Comparison of ENCODE assay signal across 8 cellular contexts in the genomic region with DNA sequence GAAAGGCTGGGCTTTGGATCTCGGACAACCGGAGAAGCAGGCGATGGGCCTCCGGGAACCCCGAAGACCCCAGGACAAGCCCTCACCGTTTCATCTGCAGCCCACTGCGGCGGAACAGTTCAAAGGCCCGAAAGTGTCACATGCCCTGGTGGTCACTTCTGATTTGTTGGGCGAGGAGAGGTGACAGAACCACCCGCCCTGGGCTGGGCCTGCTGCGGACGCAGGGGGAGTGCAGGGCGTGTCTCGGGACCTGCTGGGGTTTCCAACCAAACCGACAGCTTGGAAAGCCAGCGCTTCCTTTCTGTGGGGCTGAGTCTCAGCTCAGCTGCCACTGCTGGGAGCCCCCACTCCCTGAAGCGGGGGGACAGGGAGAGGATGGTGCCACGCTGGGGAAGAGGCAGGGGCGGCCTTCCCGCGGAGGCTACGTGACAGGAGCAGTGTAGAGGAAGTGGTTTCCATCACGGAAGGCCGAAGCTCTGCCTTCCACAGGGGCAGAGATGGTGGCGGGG. TPM values are rescaled to one million over a fixed set of nuclear protein-coding genes. Genes with fewer than 3 reads are reported as not detected.
DNase-seq lines count a peak whose midpoint lies in the region; ATAC-seq and TF ChIP-seq lines count a peak whose summit lies in the region.

No MANE protein-coding gene starts in this region.

- DNase-seq in UCSD-AML1 (lab: John Stamatoyannopoulos, UW; ENCODE audit: unreplicated experiment) = peak; percentile 91
- peak; percentile 60 for DNase-seq in Right ventricle myocardium superior
- no peak for DNase-seq in cerebellum (ENCODE audit: low spot score)
- no peak for DNase-seq in chondrocyte (ENCODE audit: low spot score)
- DNase-seq in HEK293T (ENCODE audit: extremely low spot score) = no peak

- intact Hi-C loops in Right ventricle myocardium superior (cut with DNase I) = no loop called here

- peaks cover 6% of the 10 kb centered on the region for H3K36me3 Mint-ChIP-seq in stimulated activated naive CD8-positive, alpha-beta T cell treated with anti-CD3 and anti-CD28 coated beads, Interleukin-15, Interleukin-2, amounts not matched to agents 100 ng/mL and 50 ng/mL, for 24 hours (ENCODE audit: low read depth)
- peaks cover 8% of the 10 kb centered on the region for H3K36me3 Mint-ChIP-seq in chondrocyte (ENCODE audit: low read depth)

- H3K4me3 Mint-ChIP-seq in stimulated activated naive CD8-positive, alpha-beta T cell treated with anti-CD3 and anti-CD28 coated beads, Interleukin-15, Interleukin-2, amounts not matched to agents 100 ng/mL and 50 ng/mL, for 24 hours = peak overlapping the region; percentile 69
- no peak overlapping the region for H3K4me3 Mint-ChIP-seq in chondrocyte (ENCODE audit: unreplicated experiment)

- CTCF ChIA-PET in HEK293T (lab: Yijun Ruan, JAX) = no interaction called here

- H3K9me3 Mint-ChIP-seq in stimulated activated naive CD8-positive, alpha-beta T cell treated with anti-CD3 and anti-CD28 coated beads, Interleukin-15, Interleukin-2, amounts not matched to agents 100 ng/mL and 50 ng/mL, for 24 hours = no peaks in the 10 kb centered on the region
- no peaks in the 10 kb centered on the region for H3K9me3 Mint-ChIP-seq in chondrocyte (ENCODE audit: low read depth)

- POLR2A ChIA-PET in HEK293T (lab: Yijun Ruan, JAX) = no interaction called here

- ATAC-seq in GM21723 (IDR thresholded peaks at IDR 0.05; ENCODE audit: unreplicated experiment) = peak; percentile 59
- peak; percentile 45 for ATAC-seq in Right ventricle myocardium superior (ENCODE audit: poor library complexity)
- ATAC-seq in GM18873 (IDR thresholded peaks at IDR 0.05; ENCODE audit: low FRiP score, unreplicated experiment) = no peak

- H3K27ac Mint-ChIP-seq in stimulated activated naive CD8-positive, alpha-beta T cell treated with anti-CD3 and anti-CD28 coated beads, Interleukin-15, Interleukin-2, amounts not matched to agents 100 ng/mL and 50 ng/mL, for 24 hours = peak overlapping the region; percentile 88
- H3K27ac Mint-ChIP-seq in chondrocyte (ENCODE audit: unreplicated experiment) = no peak overlapping the region

- H3K4me1 Mint-ChIP-seq in stimulated activated naive CD8-positive, alpha-beta T cell treated with anti-CD3 and anti-CD28 coated beads, Interleukin-15, Interleukin-2, amounts not matched to agents 100 ng/mL and 50 ng/mL, for 24 hours (ENCODE audit: low read depth) = peaks cover 50% of the 10 kb centered on the region
- H3K4me1 Mint-ChIP-seq in chondrocyte (ENCODE audit: low read depth) = peaks cover 3% of the 10 kb centered on the region

- no peak for TF ChIP-seq CTCF in chondrocyte (IDR thresholded peaks at IDR 0.05)

- H3K27me3 Mint-ChIP-seq in stimulated activated naive CD8-positive, alpha-beta T cell treated with anti-CD3 and anti-CD28 coated beads, Interleukin-15, Interleukin-2, amounts not matched to agents 100 ng/mL and 50 ng/mL, for 24 hours = no peaks in the 10 kb centered on the region
- H3K27me3 Mint-ChIP-seq in chondrocyte (ENCODE audit: low read depth) = no peaks in the 10 kb centered on the region

TF ChIP-seq in HEK293T, 16 proteins besides CTCF, POLR2A, EP300 and RAD21:
- TF ChIP-seq NFRKB (IDR thresholded peaks at IDR 0.05) = no peak
- TF ChIP-seq SP1 (IDR thresholded peaks at IDR 0.05) = no peak
- no peak for TF ChIP-seq TARDBP (IDR thresholded peaks at IDR 0.05)
- no peak for TF ChIP-seq LEF1 (IDR thresholded peaks at IDR 0.05; ENCODE audit: borderline replicate concordance)
- TF ChIP-seq, protein P1, sequence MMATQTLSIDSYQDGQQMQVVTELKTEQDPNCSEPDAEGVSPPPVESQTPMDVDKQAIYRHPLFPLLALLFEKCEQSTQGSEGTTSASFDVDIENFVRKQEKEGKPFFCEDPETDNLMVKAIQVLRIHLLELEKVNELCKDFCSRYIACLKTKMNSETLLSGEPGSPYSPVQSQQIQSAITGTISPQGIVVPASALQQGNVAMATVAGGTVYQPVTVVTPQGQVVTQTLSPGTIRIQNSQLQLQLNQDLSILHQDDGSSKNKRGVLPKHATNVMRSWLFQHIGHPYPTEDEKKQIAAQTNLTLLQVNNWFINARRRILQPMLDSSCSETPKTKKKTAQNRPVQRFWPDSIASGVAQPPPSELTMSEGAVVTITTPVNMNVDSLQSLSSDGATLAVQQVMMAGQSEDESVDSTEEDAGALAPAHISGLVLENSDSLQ (IDR thresholded peaks at IDR 0.05) = no peak
- no peak for TF ChIP-seq BHLHE40 (IDR thresholded peaks at IDR 0.05; ENCODE audit: borderline replicate concordance)
- TF ChIP-seq FOXM1 (IDR thresholded peaks at IDR 0.05; ENCODE audit: borderline replicate concordance) = no peak
- TF ChIP-seq ARNT (IDR thresholded peaks at IDR 0.05) = no peak
- no peak for TF ChIP-seq ZNF384 (IDR thresholded peaks at IDR 0.05)
- TF ChIP-seq L3MBTL2 (conservative IDR thresholded peaks at IDR 0.05) = no peak
- no peak for TF ChIP-seq ELF4 (IDR thresholded peaks at IDR 0.05)
- TF ChIP-seq FOXK2 (IDR thresholded peaks at IDR 0.05) = no peak
- no peak for TF ChIP-seq FOXA1 (IDR thresholded peaks at IDR 0.05)
- no peak for TF ChIP-seq HDGF (IDR thresholded peaks at IDR 0.05; ENCODE audit: borderline replicate concordance)
- no peak for TF ChIP-seq CTBP1 (IDR thresholded peaks at IDR 0.05; ENCODE audit: borderline replicate concordance)

RNA-seq across cellular contexts. Expression of gene ZBTB7A, which starts 22.8 kb away (rescaled TPM):
- total RNA-seq in Right ventricle myocardium superior (31.4 TPM), cerebellum (3.5 TPM), chondrocyte (29.4 to 29.9 TPM (median 29.5 TPM) in 3 replicates)

RNA-seq across cellular contexts. Expression of gene MAP2K2, which starts 34.5 kb away (rescaled TPM):
- total RNA-seq in Right ventricle myocardium superior (136 TPM), cerebellum (51.0 TPM), chondrocyte (131 to 168 TPM (median 158 TPM) in 3 replicates)

Comparison
In these comparisons a context has a peak if more than half of its experiments do, and no peak if none do; other contexts are left out.
1. DNase-seq: peak in UCSD-AML1 (single experiment) and Right ventricle myocardium superior (single experiment); none in cerebellum (single experiment), chondrocyte (single experiment) and HEK293T (single experiment).